1 cellular context compared by ENCODE assay signal in genomic region chr19:16544468-16545231, GRCh38.
TF ChIP-seq lines count a peak whose summit lies in the region.

No MANE protein-coding gene starts in this region.

TF ChIP-seq in GM23338, 12 proteins besides CTCF, POLR2A, EP300 and RAD21:
- no peak for TF ChIP-seq ZNF462 (CRISPR knock-in tag; IDR thresholded peaks at IDR 0.05)
- TF ChIP-seq ETS1 (IDR thresholded peaks at IDR 0.05) = no peak
- TF ChIP-seq EZH2 (IDR thresholded peaks at IDR 0.05; ENCODE audit: low read depth, unreplicated experiment) = no peak
- TF ChIP-seq JUNB (IDR thresholded peaks at IDR 0.05; ENCODE audit: unreplicated experiment) = no peak
- TF ChIP-seq REST (IDR thresholded peaks at IDR 0.05; ENCODE audit: unreplicated experiment) = no peak
- TF ChIP-seq EZH2phosphoT487 (IDR thresholded peaks at IDR 0.05; ENCODE audit: unreplicated experiment) = no peak
- TF ChIP-seq CREB1 (CRISPR knock-in tag; IDR thresholded peaks at IDR 0.05; ENCODE audit: low read depth) = no peak
- TF ChIP-seq ZNF114 (CRISPR knock-in tag; IDR thresholded peaks at IDR 0.05) = no peak
- no peak for TF ChIP-seq ZNF331 (CRISPR knock-in tag; IDR thresholded peaks at IDR 0.05; ENCODE audit: low read depth)
- no peak for TF ChIP-seq POLR2AphosphoS5 (IDR thresholded peaks at IDR 0.05; ENCODE audit: low read depth)
- TF ChIP-seq STAT1 (IDR thresholded peaks at IDR 0.05; ENCODE audit: unreplicated experiment) = no peak
- TF ChIP-seq NANOG (IDR thresholded peaks at IDR 0.05; ENCODE audit: borderline replicate concordance) = no peak
